In the genomic region with DNA sequence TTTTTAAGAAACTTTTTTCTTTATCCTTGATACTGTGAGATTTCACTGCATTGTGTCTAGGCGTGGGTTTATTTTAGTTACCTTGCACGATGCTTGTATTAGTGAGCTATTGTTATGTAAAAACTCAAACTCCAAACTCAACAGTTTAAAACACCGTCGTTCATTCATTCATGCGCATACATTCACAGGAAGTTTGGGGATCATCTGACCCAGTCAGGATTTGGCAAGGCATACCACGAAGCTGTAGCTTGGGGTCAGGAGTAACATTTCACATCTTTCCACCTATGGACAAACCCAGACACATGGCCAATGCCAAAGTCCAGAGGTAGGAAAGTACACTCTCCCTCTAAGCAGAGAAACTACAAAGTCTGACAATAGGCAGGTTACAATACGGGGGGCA, we compare ENCODE assay signal across 21 cellular contexts.
"Had no signal": no experiment of that assay in that cellular context is flagged by ENCODE, and none has a peak within 500 bp of the region (broad histone marks: within the 10 kb centered on the region; RNA-seq: fewer than 3 reads in every experiment).

No MANE protein-coding gene starts in this region.

- DNase-seq: activated B cell treated with CpG ODN at 0.5 μM for 24 hours; activated CD4-positive, alpha-beta T cell treated with anti-CD3 and anti-CD28 coated beads for 1 hour; activated CD4-positive, alpha-beta T cell treated with anti-CD3 and anti-CD28 coated beads, Interleukin-2, amount 10 ng/mL, durations not matched to agents 24 days and 14 days; activated CD4-positive, alpha-beta T cell treated with anti-CD3 and anti-CD28 coated beads, Interleukin-2, amount 50 U/mL, for 48 hours; activated CD8-positive, alpha-beta memory T cell treated with anti-CD3 and anti-CD28 coated beads, Interleukin-2, amount 10 ng/mL, durations not matched to agents 7 days and 5 days; activated effector memory CD4-positive, alpha-beta T cell treated with Interleukin-2 at 50 U/mL for 16 hours; activated naive CD4-positive, alpha-beta T cell; activated T-cell treated with anti-CD3 and anti-CD28 coated beads, Interleukin-2, amount 50 U/mL, for 24 hours; aorta; central memory CD4-positive, alpha-beta T cell; NCI-H1092; NCI-H1417; NCI-H2029; NCI-H345; NCI-H510A; NCI-H69; PC-9; SHP77 treated with DMSO at 0.1 percent for 48 hours; T-helper 9 cell had no signal

- H2AFZ ChIP-seq: PC-9 had no signal

- H3K4me2 ChIP-seq: KMS-11, PC-9 had no signal

- H3K4me1 ChIP-seq: breast epithelium had no signal

- H3K27ac ChIP-seq: breast epithelium, KMS-11, PC-9 had no signal

- ATAC-seq: activated CD8-positive, alpha-beta memory T cell treated with anti-CD3 and anti-CD28 coated beads, Interleukin-2, amount 10 ng/mL, durations not matched to agents 7 days and 5 days had no signal

- H3K27me3 ChIP-seq: breast epithelium had no signal

- H3K36me3 ChIP-seq: breast epithelium had no signal

- H3K9ac ChIP-seq: KMS-11 had no signal

- H3K4me3 ChIP-seq: breast epithelium, PC-9 had no signal

- H3K9me3 ChIP-seq: breast epithelium had no signal
